Comparison of ENCODE assay signal across 1 cellular context in the genomic region with DNA sequence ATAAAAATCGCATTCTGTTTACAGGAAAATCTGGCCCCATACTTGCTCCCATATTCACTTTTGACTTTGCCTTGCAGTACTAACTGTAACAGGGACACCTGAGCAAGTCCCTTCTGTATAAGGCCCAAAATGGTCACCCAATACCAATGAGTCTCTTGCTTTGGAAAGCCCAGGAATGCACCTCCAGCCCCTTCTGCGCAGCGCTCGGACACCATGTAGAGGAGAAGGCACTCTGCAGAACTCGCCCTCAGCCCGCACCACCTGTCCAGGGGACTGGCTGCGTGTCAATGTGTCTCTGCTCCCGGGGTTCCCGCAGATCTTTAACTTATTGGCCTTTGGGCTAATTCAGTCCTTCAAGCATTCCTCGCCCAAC.
TF ChIP-seq lines count a peak whose summit lies in the region.

No MANE protein-coding gene starts in this region.

TF ChIP-seq in SK-N-SH treated with all-trans-retinoic acid at 6 μM for 48 hours, 23 proteins besides CTCF, POLR2A, EP300 and RAD21 (continued from another document):
- TF ChIP-seq, protein P1, sequence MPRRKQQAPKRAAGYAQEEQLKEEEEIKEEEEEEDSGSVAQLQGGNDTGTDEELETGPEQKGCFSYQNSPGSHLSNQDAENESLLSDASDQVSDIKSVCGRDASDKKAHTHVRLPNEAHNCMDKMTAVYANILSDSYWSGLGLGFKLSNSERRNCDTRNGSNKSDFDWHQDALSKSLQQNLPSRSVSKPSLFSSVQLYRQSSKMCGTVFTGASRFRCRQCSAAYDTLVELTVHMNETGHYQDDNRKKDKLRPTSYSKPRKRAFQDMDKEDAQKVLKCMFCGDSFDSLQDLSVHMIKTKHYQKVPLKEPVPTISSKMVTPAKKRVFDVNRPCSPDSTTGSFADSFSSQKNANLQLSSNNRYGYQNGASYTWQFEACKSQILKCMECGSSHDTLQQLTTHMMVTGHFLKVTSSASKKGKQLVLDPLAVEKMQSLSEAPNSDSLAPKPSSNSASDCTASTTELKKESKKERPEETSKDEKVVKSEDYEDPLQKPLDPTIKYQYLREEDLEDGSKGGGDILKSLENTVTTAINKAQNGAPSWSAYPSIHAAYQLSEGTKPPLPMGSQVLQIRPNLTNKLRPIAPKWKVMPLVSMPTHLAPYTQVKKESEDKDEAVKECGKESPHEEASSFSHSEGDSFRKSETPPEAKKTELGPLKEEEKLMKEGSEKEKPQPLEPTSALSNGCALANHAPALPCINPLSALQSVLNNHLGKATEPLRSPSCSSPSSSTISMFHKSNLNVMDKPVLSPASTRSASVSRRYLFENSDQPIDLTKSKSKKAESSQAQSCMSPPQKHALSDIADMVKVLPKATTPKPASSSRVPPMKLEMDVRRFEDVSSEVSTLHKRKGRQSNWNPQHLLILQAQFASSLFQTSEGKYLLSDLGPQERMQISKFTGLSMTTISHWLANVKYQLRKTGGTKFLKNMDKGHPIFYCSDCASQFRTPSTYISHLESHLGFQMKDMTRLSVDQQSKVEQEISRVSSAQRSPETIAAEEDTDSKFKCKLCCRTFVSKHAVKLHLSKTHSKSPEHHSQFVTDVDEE (CRISPR knock-in tag; IDR thresholded peaks at IDR 0.05): no peak
- TF ChIP-seq CSDC2 (CRISPR knock-in tag; IDR thresholded peaks at IDR 0.05) (no peak), ZNF8 (CRISPR knock-in tag; IDR thresholded peaks at IDR 0.05) (no peak)
TF ChIP-seq in SK-N-SH treated with all-trans-retinoic acid at 6 μM for 48 hours: peak in this region for 0.
